In the genomic region with DNA sequence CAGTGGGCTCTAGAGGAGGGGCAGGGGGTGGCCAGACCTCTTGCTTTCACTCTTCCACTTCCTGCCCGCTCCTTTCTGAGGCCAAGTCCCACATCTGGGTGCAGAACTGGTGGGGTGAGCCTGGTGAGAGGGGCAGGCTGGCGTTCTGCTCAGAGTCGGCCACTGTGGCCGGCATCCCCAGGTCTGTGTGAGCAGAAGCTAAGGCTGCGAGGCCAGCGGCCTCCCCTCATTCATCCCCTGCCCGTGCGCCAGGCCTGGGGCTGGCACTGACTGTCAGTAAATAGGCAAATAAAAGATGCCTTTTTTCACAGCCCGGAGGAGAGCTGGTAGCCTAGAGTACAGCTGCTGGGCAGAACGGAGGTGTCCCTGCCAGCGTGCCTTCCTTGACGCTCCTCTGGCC, we compare ENCODE assay signal across 9 cellular contexts. TPM values are rescaled to one million over a fixed set of nuclear protein-coding genes. Genes with fewer than 3 reads are reported as not detected.
DNase-seq lines count a peak whose midpoint lies in the region; ATAC-seq and TF ChIP-seq lines count a peak whose summit lies in the region.
"Had no signal": no experiment of that assay in that cellular context is flagged by ENCODE, and none has a peak within 500 bp of the region (broad histone marks: within the 10 kb centered on the region; RNA-seq: fewer than 3 reads in every experiment).

No MANE protein-coding gene starts in this region.

- no peak for TF ChIP-seq CTCF in cardiac muscle cell (IDR thresholded peaks at IDR 0.05; ENCODE audit: low read depth, low read length)
- no peak for TF ChIP-seq CTCF in lower lobe of right lung (IDR thresholded peaks at IDR 0.05)
- TF ChIP-seq CTCF in type B pancreatic cell (conservative IDR thresholded peaks at IDR 0.05) = no peak

- H3K4me1 ChIP-seq in cardiac muscle cell (ENCODE audit: low read depth) = peaks cover 4% of the 10 kb centered on the region
- peaks cover 6% of the 10 kb centered on the region for H3K4me1 ChIP-seq in adipocyte (ENCODE audit: control insufficient read depth, insufficient read depth, low read length)
- peaks cover 18% of the 10 kb centered on the region for H3K4me1 ChIP-seq in lower lobe of right lung
- H3K4me1 ChIP-seq in SJCRH30 = peaks cover 9% of the 10 kb centered on the region; the same call in 1 of the 2 replicates

- H3K36me3 ChIP-seq in cardiac muscle cell = no peaks in the 10 kb centered on the region
- no peaks in the 10 kb centered on the region for H3K36me3 ChIP-seq in adipocyte (ENCODE audit: control insufficient read depth, insufficient read depth, low read length, severe bottlenecking)
- peaks cover 7% of the 10 kb centered on the region for H3K36me3 ChIP-seq in lower lobe of right lung
- H3K36me3 ChIP-seq in SJCRH30 = no peaks in the 10 kb centered on the region

- H3K9me3 Mint-ChIP-seq in type B pancreatic cell = no peaks in the 10 kb centered on the region

- peaks cover 40% of the 10 kb centered on the region for H3K27me3 ChIP-seq in cardiac muscle cell
- H3K27me3 ChIP-seq in adipocyte (replicated peaks; ENCODE audit: control insufficient read depth, insufficient read depth, low read length) = peaks cover 7% of the 10 kb centered on the region
- H3K27me3 ChIP-seq in lower lobe of right lung (ENCODE audit: low read depth) = peaks cover 13% of the 10 kb centered on the region
- H3K27me3 ChIP-seq in SJCRH30 = peaks cover 4% of the 10 kb centered on the region

- no peak overlapping the region for H3K27ac ChIP-seq in cardiac muscle cell
- H3K27ac ChIP-seq in lower lobe of right lung = no peak overlapping the region
- H3K27ac ChIP-seq in SJCRH30 = no peak overlapping the region

- H3K4me3 ChIP-seq in cardiac muscle cell = peak overlapping the region; percentile 52
- H3K4me3 ChIP-seq in adipocyte (ENCODE audit: low read length) = peak overlapping the region; percentile 83
- peak overlapping the region; percentile 56 for H3K4me3 ChIP-seq in lower lobe of right lung
- H3K4me3 ChIP-seq in SJCRH30 = no peak overlapping the region

- peak overlapping the region; percentile 84 for H3K9ac ChIP-seq in adipocyte (ENCODE audit: low read length)

- ATAC-seq in Right ventricle myocardium superior (ENCODE audit: poor library complexity) = no peak
- ATAC-seq in lower lobe of right lung = no peak
- no peak for ATAC-seq in GM19467 (IDR thresholded peaks at IDR 0.05; ENCODE audit: unreplicated experiment)

- no peaks in the 10 kb centered on the region for H3K4me1 Mint-ChIP-seq in type B pancreatic cell (ENCODE audit: unreplicated experiment)

- DNase-seq in cardiac muscle cell (ENCODE audit: low read depth in 1 of 2, low spot score in 1 of 2) = no peak
- DNase-seq in Right ventricle myocardium superior = no peak
- DNase-seq in adipocyte (ENCODE audit: low read depth) = no peak
- no peak for DNase-seq in lower lobe of right lung
- DNase-seq in type B pancreatic cell (ENCODE audit: extremely low spot score, unreplicated experiment) = no peak
- DNase-seq in SJCRH30 = no peak
- no peak for DNase-seq in NCI-H2227 treated with DMSO at 0.1 percent for 48 hours (lab: John Stamatoyannopoulos, UW)
- DNase-seq: NCI-H2171 had no signal

- peak overlapping the region; percentile 86 for H3K4me3 Mint-ChIP-seq in type B pancreatic cell

- H3K9me3 ChIP-seq in cardiac muscle cell (ENCODE audit: low read depth) (no peaks in the 10 kb centered on the region), adipocyte (ENCODE audit: control insufficient read depth, low read length) (no peaks in the 10 kb centered on the region), lower lobe of right lung (no peaks in the 10 kb centered on the region), SJCRH30 (replicated peaks) (no peaks in the 10 kb centered on the region)

- H3K36me3 Mint-ChIP-seq in type B pancreatic cell = no peaks in the 10 kb centered on the region

- intact Hi-C loops in Right ventricle myocardium superior (cut with DNase I) (no loop called here), lower lobe of right lung (cut with DNase I) (no loop called here)

- peaks cover 17% of the 10 kb centered on the region for H3K27me3 Mint-ChIP-seq in type B pancreatic cell

- no peak overlapping the region for H3K27ac Mint-ChIP-seq in type B pancreatic cell

RNA-seq across cellular contexts. Expression of a gene that starts 1.2 kb away (rescaled TPM):
- total RNA-seq in cardiac muscle cell = 92.0 and 165 TPM in 2 replicates
- 56.3 and 67.8 TPM in 2 replicates for polyA plus RNA-seq in cardiac muscle cell
- total RNA-seq in Right ventricle myocardium superior = 46.7 TPM
- 66.0 TPM for total RNA-seq in lower lobe of right lung
- total RNA-seq in type B pancreatic cell (ENCODE audit: low replicate concordance) = 61.0 and 63.5 TPM in 2 replicates
- 44.0 and 49.2 TPM in 2 replicates for total RNA-seq in SJCRH30 (2014; rRNA removed; shearing (Covaris generic))

RNA-seq across cellular contexts. Expression of a gene that starts 26.6 kb away (rescaled TPM):
- total RNA-seq in cardiac muscle cell (4.6 and 16.1 TPM in 2 replicates), Right ventricle myocardium superior (1.8 TPM), lower lobe of right lung (2.1 TPM), type B pancreatic cell (ENCODE audit: low replicate concordance) (62.0 and 91.4 TPM in 2 replicates)
- 5.5 and 7.5 TPM in 2 replicates for polyA plus RNA-seq in cardiac muscle cell
- total RNA-seq in SJCRH30 (2014; rRNA removed; shearing (Covaris generic)) = 47.0 and 48.3 TPM in 2 replicates

RNA-seq across cellular contexts. Expression of a gene that starts 31.1 kb away (rescaled TPM):
- total RNA-seq in cardiac muscle cell = 7.2 and 7.7 TPM in 2 replicates
- polyA plus RNA-seq in cardiac muscle cell = 3.9 and 9.6 TPM in 2 replicates
- 1.1 TPM for total RNA-seq in Right ventricle myocardium superior
- total RNA-seq in lower lobe of right lung = 5.3 TPM
- total RNA-seq in type B pancreatic cell (ENCODE audit: low replicate concordance) = 3.6 and 3.8 TPM in 2 replicates
- 1.6 and 1.7 TPM in 2 replicates for total RNA-seq in SJCRH30 (2014; rRNA removed; shearing (Covaris generic))
